Comparison of ENCODE assay signal across 8 cellular contexts in the genomic region with DNA sequence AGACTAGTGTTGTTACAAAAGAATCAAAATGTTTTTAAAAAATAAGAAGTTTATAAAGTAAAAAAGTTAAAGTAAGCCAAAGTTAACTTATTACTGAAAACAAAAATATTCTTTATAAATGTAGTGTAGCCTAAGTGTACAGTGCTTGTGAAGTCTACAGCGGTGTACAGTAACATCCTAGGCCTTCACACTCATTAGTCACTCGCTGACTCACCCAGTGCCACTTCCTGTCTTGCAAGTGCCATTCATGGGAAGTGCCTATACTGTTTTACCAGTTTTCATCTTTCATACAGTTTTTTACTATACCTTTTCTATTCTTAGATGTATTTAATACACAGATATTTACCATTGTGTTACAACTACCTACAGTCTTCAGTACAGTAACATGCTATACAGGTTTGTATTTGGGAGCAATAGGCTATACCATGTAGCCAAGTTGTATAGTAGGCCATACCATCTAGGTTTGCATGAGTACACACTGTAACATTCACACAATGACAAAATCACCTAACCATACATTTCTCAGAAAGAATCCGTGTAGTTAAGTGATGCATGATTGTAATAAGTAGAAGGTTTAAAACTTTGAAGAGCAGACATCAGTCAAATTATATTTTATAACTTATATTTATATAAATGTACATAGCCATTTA. TPM values are rescaled to one million over a fixed set of nuclear protein-coding genes. Genes with fewer than 3 reads are reported as not detected.
DNase-seq lines count a peak whose midpoint lies in the region; ATAC-seq and TF ChIP-seq lines count a peak whose summit lies in the region.

No MANE protein-coding gene starts in this region.

- no peak overlapping the region for H3K27ac ChIP-seq in CD8-positive, alpha-beta T cell (ENCODE audit: low read depth, low read length)
- H3K27ac ChIP-seq in epithelial cell of prostate (peak overlapping the region; percentile 85), adrenal gland (no peak overlapping the region)

- H3K4me3 ChIP-seq in CD8-positive, alpha-beta T cell (ENCODE audit: low read depth, low read length), result no peak overlapping the region
- no peak overlapping the region for H3K4me3 ChIP-seq in adrenal gland

- H3K27me3 Mint-ChIP-seq in CD8-positive, alpha-beta T cell (ENCODE audit: low read depth), result no peaks in the 10 kb centered on the region
- H3K27me3 Mint-ChIP-seq in T-cell, result no peaks in the 10 kb centered on the region

- intact Hi-C loops in CD8-positive, alpha-beta T cell (cut with DNase I, micrococcal nuclease), result no loop called here
- intact Hi-C loops in adrenal gland (cut with DNase I), result no loop called here

- TF ChIP-seq CTCF in CD8-positive, alpha-beta T cell (IDR thresholded peaks at IDR 0.05), result no peak
- no peak for TF ChIP-seq CTCF in adrenal gland (IDR thresholded peaks at IDR 0.05)

- TF ChIP-seq POLR2A in adrenal gland (IDR thresholded peaks at IDR 0.05), result no peak

- POLR2A ChIA-PET in CD8-positive, alpha-beta T cell (lab: Charles Lee), result no interaction called here
- POLR2A ChIA-PET in T-cell (lab: Charles Lee), result no interaction called here

- no peak for ATAC-seq in CD8-positive, alpha-beta T cell
- ATAC-seq in HG03060 (IDR thresholded peaks at IDR 0.05; ENCODE audit: low read depth, unreplicated experiment), result peak; percentile 71
- ATAC-seq in T-cell (replicated peaks in 1 of 4), result peak in 3 of 4 experiments; percentile 55 to 79 (median 68)

- H3K36me3 Mint-ChIP-seq in CD8-positive, alpha-beta T cell, result no peaks in the 10 kb centered on the region
- H3K36me3 Mint-ChIP-seq in T-cell, result no peaks in the 10 kb centered on the region

- no peaks in the 10 kb centered on the region for H3K9me3 ChIP-seq in CD8-positive, alpha-beta T cell (ENCODE audit: low read length)
- H3K9me3 ChIP-seq in adrenal gland (replicated peaks in 1 of 3), result no peaks in the 10 kb centered on the region

- WGBS in adrenal gland, 4 donors, result 70 to 81% (median 73%) methylated on average over 3 of the region's 3 CpGs

- CTCF ChIA-PET in CD8-positive, alpha-beta T cell (lab: Charles Lee), result no interaction called here
- CTCF ChIA-PET in T-cell (lab: Charles Lee), result no interaction called here

- H3K9me3 Mint-ChIP-seq in CD8-positive, alpha-beta T cell, result no peaks in the 10 kb centered on the region
- H3K9me3 Mint-ChIP-seq in T-cell, result no peaks in the 10 kb centered on the region

- no peak overlapping the region for H3K4me3 Mint-ChIP-seq in CD8-positive, alpha-beta T cell
- H3K4me3 Mint-ChIP-seq in T-cell, result no peak overlapping the region

- peaks cover 2% of the 10 kb centered on the region for H3K4me1 Mint-ChIP-seq in CD8-positive, alpha-beta T cell (ENCODE audit: low read depth)
- peaks cover 0 to 4% (median 0%) of the 10 kb centered on the region in 3 donors for H3K4me1 Mint-ChIP-seq in T-cell

- H3K4me1 ChIP-seq in CD8-positive, alpha-beta T cell (ENCODE audit: insufficient read depth, low read length), result peaks cover 3% of the 10 kb centered on the region
- no peaks in the 10 kb centered on the region for H3K4me1 ChIP-seq in adrenal gland (replicated peaks in 1 of 2)

- DNase-seq in CD8-positive, alpha-beta T cell, result peak in 4 of 7 experiments; percentile 26 to 50 (median 38)
- peak in 15 of 34 experiments; percentile 0 to 37 (median 8) for DNase-seq in T-cell
- DNase-seq in epithelial cell of prostate (ENCODE audit: low read depth, low spot score), result peak; percentile 86
- peak; percentile 46 to 53 for DNase-seq in stimulated activated CD8-positive, alpha-beta memory T cell treated with anti-CD3 and anti-CD28 coated beads, Interleukin-15, amount 100 ng/mL, for 48 hours (ENCODE audit: low read depth in 2 of 2)
- no peak for DNase-seq in adrenal gland
- no peak for DNase-seq in NCI-H2107 treated with DMSO at 0.1 percent for 48 hours (lab: John Stamatoyannopoulos, UW; ENCODE audit: unreplicated experiment)
- no peak for DNase-seq in 8988T

- no peaks in the 10 kb centered on the region for H3K36me3 ChIP-seq in CD8-positive, alpha-beta T cell (ENCODE audit: insufficient read depth, low read length)
- no peaks in the 10 kb centered on the region for H3K36me3 ChIP-seq in adrenal gland (replicated peaks in 1 of 2)

- H3K27ac Mint-ChIP-seq in CD8-positive, alpha-beta T cell, result no peak overlapping the region
- no peak overlapping the region for H3K27ac Mint-ChIP-seq in T-cell

- H3K27me3 ChIP-seq in CD8-positive, alpha-beta T cell (ENCODE audit: insufficient read depth, low read length), result no peaks in the 10 kb centered on the region
- no peaks in the 10 kb centered on the region for H3K27me3 ChIP-seq in adrenal gland

RNA-seq across cellular contexts. Expression of a gene that starts 13.4 kb away (rescaled TPM):
- not detected for total RNA-seq in CD8-positive, alpha-beta T cell
- total RNA-seq in T-cell (not detected), adrenal gland (under 1 TPM in 1 of 8 donors, not detected in 7; 0.11 TPM)
- not detected for polyA plus RNA-seq in adrenal gland

Comparison
In these comparisons a context has a peak if more than half of its experiments do, and no peak if none do; other contexts are left out.
1. DNase-seq: peak in CD8-positive, alpha-beta T cell (4 of 7), epithelial cell of prostate (single experiment) and stimulated activated CD8-positive, alpha-beta memory T cell treated with anti-CD3 and anti-CD28 coated beads, Interleukin-15, amount 100 ng/mL, for 48 hours (2 of 2); none in adrenal gland (0 of 7), NCI-H2107 treated with DMSO at 0.1 percent for 48 hours (single experiment) and 8988T (single experiment).